ENCODE assay signal across 12 cellular contexts in genomic region chr14:50778757-50779483, GRCh38. TPM values are rescaled to one million over a fixed set of nuclear protein-coding genes. Genes with fewer than 3 reads are reported as not detected.
A peak's percentile ranks its signal among the peaks of the same experiment; 100 is the strongest.
DNase-seq lines count a peak whose midpoint lies in the region; ATAC-seq, FAIRE-seq and TF ChIP-seq lines count a peak whose summit lies in the region.
"Had no signal": no experiment of that assay in that cellular context is flagged by ENCODE, and none has a peak within 500 bp of the region (broad histone marks: within the 10 kb centered on the region; RNA-seq: fewer than 3 reads in every experiment).

No MANE protein-coding gene starts in this region.

- H3K14ac ChIP-seq in mesenchymal stem cell (ENCODE audit: low read length in 2 of 2) = no peak overlapping the region

- no peak overlapping the region for H4K8ac ChIP-seq in mesenchymal stem cell (ENCODE audit: low read length)

- H4K91ac ChIP-seq in mesenchymal stem cell (ENCODE audit: low read length) = no peak overlapping the region

- H3K4me3 ChIP-seq in CD4-positive, CD25-positive, alpha-beta regulatory T cell (ENCODE audit: low read depth, low read length) = no peak overlapping the region
- H3K4me3 ChIP-seq in mesenchymal stem cell (ENCODE audit: insufficient read depth in 1 of 2, low read depth in 1 of 2, low read length in 2 of 2) (no peak overlapping the region), prostate gland (no peak overlapping the region)
- H3K4me3 ChIP-seq: K562 had no signal

- H3K4me3 Mint-ChIP-seq in CD4-positive, CD25-positive, alpha-beta regulatory T cell = peak overlapping the region in 1 of 4 donors; percentile 8
- H3K4me3 Mint-ChIP-seq in activated T-helper 2 cell treated with anti-CD3 and anti-CD28 coated beads, Interferon-gamma antibody, Interleukin-2, Interleukin-4, amounts not matched to agents 10 μg/mL and 5 μg/mL and 100 μg/mL, durations not matched to agents 14 hours and 24 hours and 36 hours (ENCODE audit: low read depth) = no peak overlapping the region

- no peak overlapping the region for H2AK5ac ChIP-seq in mesenchymal stem cell (ENCODE audit: low read length, severe bottlenecking)

- no peak overlapping the region for H2BK120ac ChIP-seq in mesenchymal stem cell (ENCODE audit: low read depth, low read length)

- H3K18ac ChIP-seq in mesenchymal stem cell (ENCODE audit: low read depth in 1 of 2, low read length in 2 of 2) = no peak overlapping the region

- no peak overlapping the region for H3K27ac ChIP-seq in CD4-positive, CD25-positive, alpha-beta regulatory T cell (ENCODE audit: insufficient read depth, low read length, poor library complexity, severe bottlenecking)
- H3K27ac ChIP-seq in mesenchymal stem cell (ENCODE audit: low read length, poor library complexity, severe bottlenecking) (no peak overlapping the region), prostate gland (no peak overlapping the region)

- intact Hi-C loops in activated T-helper 2 cell treated with anti-CD3 and anti-CD28 coated beads, Interferon-gamma antibody, Interleukin-2, Interleukin-4, amounts not matched to agents 10 μg/mL and 5 μg/mL and 100 μg/mL, durations not matched to agents 14 hours and 24 hours and 36 hours (cut with micrococcal nuclease) = loop anchor here (1.0 to 5.0 kb wide), 7 partner anchors 52 to 457 kb away; partner anchors contain the start of gene SAV1
- intact Hi-C loops in prostate gland (cut with DNase I) = loop anchor here (5.0 to 10.0 kb wide), 7 partner anchors 83 to 917 kb away; partner anchors contain the start of genes DMAC2L and L2HGDH

- no peaks in the 10 kb centered on the region for H3K27me3 Mint-ChIP-seq in CD4-positive, CD25-positive, alpha-beta regulatory T cell
- H3K27me3 Mint-ChIP-seq in activated T-helper 2 cell treated with anti-CD3 and anti-CD28 coated beads, Interferon-gamma antibody, Interleukin-2, Interleukin-4, amounts not matched to agents 10 μg/mL and 5 μg/mL and 100 μg/mL, durations not matched to agents 14 hours and 24 hours and 36 hours (ENCODE audit: low read depth) = no peaks in the 10 kb centered on the region

- H3K27ac Mint-ChIP-seq in CD4-positive, CD25-positive, alpha-beta regulatory T cell = peak overlapping the region; percentile 52 to 87 (median 81)
- peak overlapping the region; percentile 6 for H3K27ac Mint-ChIP-seq in activated T-helper 2 cell treated with anti-CD3 and anti-CD28 coated beads, Interferon-gamma antibody, Interleukin-2, Interleukin-4, amounts not matched to agents 10 μg/mL and 5 μg/mL and 100 μg/mL, durations not matched to agents 14 hours and 24 hours and 36 hours

- H3K36me3 ChIP-seq in CD4-positive, CD25-positive, alpha-beta regulatory T cell (ENCODE audit: control insufficient read depth, insufficient read depth, low read length) = peaks cover 27% of the 10 kb centered on the region
- H3K36me3 ChIP-seq in mesenchymal stem cell (ENCODE audit: control insufficient read depth in 1 of 2, insufficient read depth in 2 of 2, low read depth in 1 of 2, low read length in 2 of 2) (peaks cover 0 to 13% of the 10 kb centered on the region in 2 experiments), prostate gland (no peaks in the 10 kb centered on the region)

- WGBS in mesenchymal stem cell = 86% methylated on average over 5 of the region's 5 CpGs
- WGBS in prostate gland = 92% methylated on average over 5 of the region's 5 CpGs

- ATAC-seq in CD4-positive, CD25-positive, alpha-beta regulatory T cell (ENCODE audit: low read depth in 2 of 2) = peak in 1 of 2 donors; percentile 55

- peaks cover 16% of the 10 kb centered on the region for H3K36me3 Mint-ChIP-seq in CD4-positive, CD25-positive, alpha-beta regulatory T cell
- H3K36me3 Mint-ChIP-seq in activated T-helper 2 cell treated with anti-CD3 and anti-CD28 coated beads, Interferon-gamma antibody, Interleukin-2, Interleukin-4, amounts not matched to agents 10 μg/mL and 5 μg/mL and 100 μg/mL, durations not matched to agents 14 hours and 24 hours and 36 hours (ENCODE audit: low read depth) = peaks cover 26% of the 10 kb centered on the region

- no peaks in the 10 kb centered on the region for H3K27me3 ChIP-seq in CD4-positive, CD25-positive, alpha-beta regulatory T cell (ENCODE audit: control insufficient read depth, insufficient read depth, low read length)
- no peaks in the 10 kb centered on the region for H3K27me3 ChIP-seq in mesenchymal stem cell (ENCODE audit: control insufficient read depth in 1 of 2, insufficient read depth in 1 of 2, low read length in 2 of 2)
- H3K27me3 ChIP-seq in prostate gland (replicated peaks; ENCODE audit: insufficient read depth) = no peaks in the 10 kb centered on the region

- peaks cover 14% of the 10 kb centered on the region for H3K4me1 ChIP-seq in CD4-positive, CD25-positive, alpha-beta regulatory T cell (ENCODE audit: control insufficient read depth, insufficient read depth, low read length, poor library complexity, severe bottlenecking)
- H3K4me1 ChIP-seq in mesenchymal stem cell (ENCODE audit: control insufficient read depth, insufficient read depth, low read depth, low read length) = peaks cover 6% of the 10 kb centered on the region
- H3K4me1 ChIP-seq in prostate gland (replicated peaks) = no peaks in the 10 kb centered on the region

- no peaks in the 10 kb centered on the region for H3K9me3 Mint-ChIP-seq in CD4-positive, CD25-positive, alpha-beta regulatory T cell
- no peaks in the 10 kb centered on the region for H3K9me3 Mint-ChIP-seq in activated T-helper 2 cell treated with anti-CD3 and anti-CD28 coated beads, Interferon-gamma antibody, Interleukin-2, Interleukin-4, amounts not matched to agents 10 μg/mL and 5 μg/mL and 100 μg/mL, durations not matched to agents 14 hours and 24 hours and 36 hours

- H2BK12ac ChIP-seq in mesenchymal stem cell (ENCODE audit: low read length in 2 of 2) = no peak overlapping the region

- H3K4ac ChIP-seq in mesenchymal stem cell (ENCODE audit: low read depth in 1 of 2, low read length in 2 of 2) = no peak overlapping the region

- FAIRE-seq in H54 (lab: Jason Lieb, UNC) = peak; percentile 80
- FAIRE-seq: D721Med, K562 had no signal

- no peak overlapping the region for H2AFZ ChIP-seq in mesenchymal stem cell (ENCODE audit: low read depth, low read length)

- H2BK5ac ChIP-seq in mesenchymal stem cell (ENCODE audit: low read depth, low read length, poor library complexity, severe bottlenecking) = no peak overlapping the region

- no peak overlapping the region for H3K23ac ChIP-seq in mesenchymal stem cell (ENCODE audit: low read length in 2 of 2)

- H3K4me2 ChIP-seq in mesenchymal stem cell (ENCODE audit: low read length, poor library complexity, severe bottlenecking) = no peak overlapping the region

- TF ChIP-seq CTCF in prostate gland (IDR thresholded peaks at IDR 0.05) = no peak

- peak overlapping the region; percentile 6 for H3K9ac ChIP-seq in mesenchymal stem cell (ENCODE audit: low read length)

- peaks cover 13 to 46% (median 35%) of the 10 kb centered on the region in 4 donors for H3K4me1 Mint-ChIP-seq in CD4-positive, CD25-positive, alpha-beta regulatory T cell
- H3K4me1 Mint-ChIP-seq in activated T-helper 2 cell treated with anti-CD3 and anti-CD28 coated beads, Interferon-gamma antibody, Interleukin-2, Interleukin-4, amounts not matched to agents 10 μg/mL and 5 μg/mL and 100 μg/mL, durations not matched to agents 14 hours and 24 hours and 36 hours (ENCODE audit: low read depth) = peaks cover 18% of the 10 kb centered on the region

- peaks cover 4% of the 10 kb centered on the region for H3K79me1 ChIP-seq in mesenchymal stem cell (replicated peaks; ENCODE audit: low read length, poor library complexity, severe bottlenecking)

- DNase-seq in CD4-positive, CD25-positive, alpha-beta regulatory T cell = no peak
- DNase-seq in H54 (ENCODE audit: insufficient read length, low spot score) (no peak), mesenchymal stem cell (no peak), prostate gland (ENCODE audit: low spot score) (no peak), 8988T (no peak), cerebellar nuclear complex (lab: John Stamatoyannopoulos, UW) (no peak)
- DNase-seq in activated T-helper 2 cell treated with anti-CD3 and anti-CD28 coated beads, Interferon-gamma antibody, Interleukin-2, Interleukin-4, amounts not matched to agents 10 μg/mL and 5 μg/mL and 100 μg/mL, durations not matched to agents 14 hours and 24 hours and 36 hours (ENCODE audit: low spot score) = no peak
- no peak for DNase-seq in stimulated activated CD4-positive, alpha-beta T cell treated with anti-CD3 and anti-CD28 coated beads, Interleukin-15, amount 100 ng/mL, for 24 hours
- DNase-seq: left cardiac atrium, NCI-H2081 treated with DMSO at 0.1 percent for 48 hours had no signal

- no peak for TF ChIP-seq POLR2A in H54 (IDR thresholded peaks at IDR 0.05; ENCODE audit: low read depth, low read length)
- no peak for TF ChIP-seq POLR2A in prostate gland (IDR thresholded peaks at IDR 0.05)

- no peaks in the 10 kb centered on the region for H3K9me3 ChIP-seq in CD4-positive, CD25-positive, alpha-beta regulatory T cell (ENCODE audit: control insufficient read depth in 2 of 2, low read length in 2 of 2)
- H3K9me3 ChIP-seq in mesenchymal stem cell (ENCODE audit: control insufficient read depth, low read length) = no peaks in the 10 kb centered on the region
- no peaks in the 10 kb centered on the region for H3K9me3 ChIP-seq in prostate gland

- H2BK15ac ChIP-seq in mesenchymal stem cell (ENCODE audit: low read depth, poor library complexity, severe bottlenecking) = no peak overlapping the region

RNA-seq across cellular contexts. Expression of gene NIN, which starts 52.0 kb away (rescaled TPM):
- total RNA-seq in CD4-positive, CD25-positive, alpha-beta regulatory T cell = 78.2 TPM
- 10 to 100 TPM; 17.6 to 25.4 (median 21.4) TPM for polyA plus RNA-seq in CD4-positive, CD25-positive, alpha-beta regulatory T cell
- total RNA-seq in activated T-helper 2 cell treated with anti-CD3 and anti-CD28 coated beads, Interferon-gamma antibody, Interleukin-2, Interleukin-4, amounts not matched to agents 10 μg/mL and 5 μg/mL and 100 μg/mL, durations not matched to agents 14 hours and 24 hours and 36 hours = 43.0 and 45.1 TPM in 2 replicates
- polyA plus RNA-seq in mesenchymal stem cell (2013, experiment 1 of 2) = 18.3 TPM
- polyA plus RNA-seq in mesenchymal stem cell (2013, experiment 2 of 2) = 17.2 TPM
- total RNA-seq in prostate gland = 10 to 100 TPM; 14.3 to 20.5 TPM
